8 cellular contexts compared by ENCODE assay signal in genomic region chr2:240566203-240567136, GRCh38. TPM values are rescaled to one million over a fixed set of nuclear protein-coding genes. Genes with fewer than 3 reads are reported as not detected.
DNase-seq lines count a peak whose midpoint lies in the region; ATAC-seq and TF ChIP-seq lines count a peak whose summit lies in the region.

No MANE protein-coding gene starts in this region.

- no peaks in the 10 kb centered on the region for H3K9me3 ChIP-seq in CD8-positive, alpha-beta memory T cell (ENCODE audit: low read length)
- H3K9me3 ChIP-seq in endodermal cell (ENCODE audit: control insufficient read depth, low read length) = no peaks in the 10 kb centered on the region
- no peaks in the 10 kb centered on the region for H3K9me3 ChIP-seq in mucosa of descending colon

- no peaks in the 10 kb centered on the region for H3K9me3 Mint-ChIP-seq in CD8-positive, alpha-beta memory T cell
- H3K9me3 Mint-ChIP-seq in activated CD8-positive, alpha-beta memory T cell treated with anti-CD3 and anti-CD28 coated beads, Interleukin-2, amount 10 ng/mL, durations not matched to agents 7 days and 5 days (ENCODE audit: low read depth) = no peaks in the 10 kb centered on the region
- H3K9me3 Mint-ChIP-seq in endodermal cell = no peaks in the 10 kb centered on the region

- CTCF ChIA-PET in CD8-positive, alpha-beta memory T cell (lab: Charles Lee) = interaction anchor here (0.7 to 4.9 kb wide), 19 partner anchors 9 to 238 kb away, joined by 3 to 68 read pairs (median 4); partner anchors contain the start of genes ANKMY1 and CAPN10
- CTCF ChIA-PET in activated CD8-positive, alpha-beta memory T cell treated with anti-CD3 and anti-CD28 coated beads, Interleukin-2, amount 10 ng/mL, durations not matched to agents 7 days and 5 days (lab: Charles Lee) = interaction anchor here (0.7 to 8.2 kb wide), 17 partner anchors 8 to 272 kb away, joined by 3 to 99 read pairs (median 9); partner anchors contain the start of genes CAPN10 and GPR35

- no peak overlapping the region for H3K9ac ChIP-seq in endodermal cell (ENCODE audit: extremely low read depth, low read length, poor library complexity, severe bottlenecking)

- peak; percentile 97 for TF ChIP-seq CTCF in endodermal cell (conservative IDR thresholded peaks at IDR 0.05)
- TF ChIP-seq CTCF in mucosa of descending colon (IDR thresholded peaks at IDR 0.05) = peak; percentile 96

- H3K27ac Mint-ChIP-seq in CD8-positive, alpha-beta memory T cell = peak overlapping the region; percentile 93 to 99 (median 98)
- peak overlapping the region; percentile 97 for H3K27ac Mint-ChIP-seq in activated CD8-positive, alpha-beta memory T cell treated with anti-CD3 and anti-CD28 coated beads, Interleukin-2, amount 10 ng/mL, durations not matched to agents 7 days and 5 days
- H3K27ac Mint-ChIP-seq in endodermal cell = no peak overlapping the region

- peaks cover 66 to 87% (median 74%) of the 10 kb centered on the region in 3 donors for H3K4me1 Mint-ChIP-seq in CD8-positive, alpha-beta memory T cell
- peaks cover 76% of the 10 kb centered on the region for H3K4me1 Mint-ChIP-seq in activated CD8-positive, alpha-beta memory T cell treated with anti-CD3 and anti-CD28 coated beads, Interleukin-2, amount 10 ng/mL, durations not matched to agents 7 days and 5 days
- H3K4me1 Mint-ChIP-seq in endodermal cell = peaks cover 14% of the 10 kb centered on the region

- peak; percentile 46 for ATAC-seq in GM19372 (IDR thresholded peaks at IDR 0.05; ENCODE audit: low read depth, unreplicated experiment)
- ATAC-seq in HG03469 (IDR thresholded peaks at IDR 0.05; ENCODE audit: unreplicated experiment) = peak; percentile 26
- peak; percentile 69 for ATAC-seq in activated CD8-positive, alpha-beta memory T cell treated with anti-CD3 and anti-CD28 coated beads, Interleukin-2, amount 10 ng/mL, durations not matched to agents 7 days and 5 days
- peak; percentile 76 for ATAC-seq in mucosa of descending colon

- peak overlapping the region; percentile 92 to 98 (median 96) for H3K4me3 Mint-ChIP-seq in CD8-positive, alpha-beta memory T cell
- H3K4me3 Mint-ChIP-seq in activated CD8-positive, alpha-beta memory T cell treated with anti-CD3 and anti-CD28 coated beads, Interleukin-2, amount 10 ng/mL, durations not matched to agents 7 days and 5 days = peak overlapping the region; percentile 91
- peak overlapping the region; percentile 63 for H3K4me3 Mint-ChIP-seq in endodermal cell

- peak overlapping the region; percentile 91 for H3K27ac ChIP-seq in CD8-positive, alpha-beta memory T cell (ENCODE audit: low read depth, low read length)
- H3K27ac ChIP-seq in endodermal cell (ENCODE audit: low read depth, low read length) = no peak overlapping the region

- peak overlapping the region; percentile 96 for H3K4me3 ChIP-seq in CD8-positive, alpha-beta memory T cell (ENCODE audit: low read length)
- H3K4me3 ChIP-seq in endodermal cell (ENCODE audit: low read length) = no peak overlapping the region
- H3K4me3 ChIP-seq in mucosa of descending colon = no peak overlapping the region

- peaks cover 0 to 44% (median 9%) of the 10 kb centered on the region in 3 donors for H3K36me3 Mint-ChIP-seq in CD8-positive, alpha-beta memory T cell
- H3K36me3 Mint-ChIP-seq in activated CD8-positive, alpha-beta memory T cell treated with anti-CD3 and anti-CD28 coated beads, Interleukin-2, amount 10 ng/mL, durations not matched to agents 7 days and 5 days = peaks cover 38% of the 10 kb centered on the region
- H3K36me3 Mint-ChIP-seq in endodermal cell (ENCODE audit: low read depth) = peaks cover 17% of the 10 kb centered on the region

- H3K36me3 ChIP-seq in CD8-positive, alpha-beta memory T cell (ENCODE audit: insufficient read depth, low read length) = peaks cover 4% of the 10 kb centered on the region
- H3K36me3 ChIP-seq in endodermal cell (ENCODE audit: control insufficient read depth, insufficient read depth, low read length) (peaks cover 9% of the 10 kb centered on the region), mucosa of descending colon (ENCODE audit: low read depth) (no peaks in the 10 kb centered on the region)

- no peaks in the 10 kb centered on the region for H3K27me3 Mint-ChIP-seq in CD8-positive, alpha-beta memory T cell
- no peaks in the 10 kb centered on the region for H3K27me3 Mint-ChIP-seq in activated CD8-positive, alpha-beta memory T cell treated with anti-CD3 and anti-CD28 coated beads, Interleukin-2, amount 10 ng/mL, durations not matched to agents 7 days and 5 days
- H3K27me3 Mint-ChIP-seq in endodermal cell (ENCODE audit: insufficient read depth) = peaks cover 17% of the 10 kb centered on the region

- DNase-seq in CD8-positive, alpha-beta memory T cell = peak; percentile 91 to 97 (median 95)
- peak; percentile 94 for DNase-seq in NK-92 treated with Interleukin-12 subunit alpha and Interleukin-12 subunit beta, amount 100 ng/mL, for 24 hours (lab: John Stamatoyannopoulos, UW)
- DNase-seq in activated CD8-positive, alpha-beta memory T cell treated with anti-CD3 and anti-CD28 coated beads, Interleukin-2, amount 10 ng/mL, durations not matched to agents 7 days and 5 days = peak; percentile 98
- peak; percentile 94 for DNase-seq in endodermal cell
- DNase-seq in mucosa of descending colon = peak; percentile 96 to 98 (median 97)
- DNase-seq in stimulated activated CD8-positive, alpha-beta memory T cell treated with anti-CD3 and anti-CD28 coated beads, Interleukin-4, amount 100 ng/mL, for 4 hours (ENCODE audit: low read depth in 2 of 2, low spot score in 1 of 2) = peak; percentile 85 to 88

- 21 to 50% methylated on average over 19 to 53 of the region's 53 CpGs for WGBS in endodermal cell (ENCODE audit: insufficient coverage in 1 of 2, insufficient read length in 1 of 2), 2 experiments

- POLR2A ChIA-PET in CD8-positive, alpha-beta memory T cell (lab: Charles Lee) = interaction anchor here (0.6 to 5.5 kb wide), 11 partner anchors 9 to 749 kb away, joined by 3 to 99 read pairs (median 7); partner anchors contain the start of genes ANKMY1, CAPN10 and HDLBP

- no peaks in the 10 kb centered on the region for H3K27me3 ChIP-seq in CD8-positive, alpha-beta memory T cell (ENCODE audit: insufficient read depth, low read length, poor library complexity, severe bottlenecking)
- H3K27me3 ChIP-seq in endodermal cell (ENCODE audit: control insufficient read depth, insufficient read depth, low read length, poor library complexity, severe bottlenecking) = peaks cover 11% of the 10 kb centered on the region

- intact Hi-C loops in mucosa of descending colon (cut with DNase I, micrococcal nuclease) = no loop called here

- H3K4me1 ChIP-seq in CD8-positive, alpha-beta memory T cell (ENCODE audit: insufficient read depth, low read length) = peaks cover 84% of the 10 kb centered on the region
- H3K4me1 ChIP-seq in endodermal cell (ENCODE audit: control insufficient read depth, insufficient read depth, low read length) = peaks cover 18% of the 10 kb centered on the region
- H3K4me1 ChIP-seq in mucosa of descending colon (ENCODE audit: low read depth) = peaks cover 71% of the 10 kb centered on the region

RNA-seq across cellular contexts. Expression of gene RNPEPL1, which starts 1.8 kb away (rescaled TPM):
- 10 to 100 TPM; 55.6 to 61.1 TPM for total RNA-seq in CD8-positive, alpha-beta memory T cell
- polyA plus RNA-seq in CD8-positive, alpha-beta memory T cell = 101 TPM
- total RNA-seq in activated CD8-positive, alpha-beta memory T cell treated with anti-CD3 and anti-CD28 coated beads, Interleukin-2, amount 10 ng/mL, durations not matched to agents 7 days and 5 days = 100 to 1,000 TPM; 101 to 152 TPM
- total RNA-seq in endodermal cell (10 to 100 TPM; 38.4 to 52.4 TPM), mucosa of descending colon (100 to 1,000 TPM in 1 of 3 donors, 10 to 100 TPM in 2; 76.4 to 119 (median 76.9) TPM)
- 18.2 TPM for polyA plus RNA-seq in endodermal cell (2013, experiment 1 of 2)
- 18.1 TPM for polyA plus RNA-seq in endodermal cell (2013, experiment 2 of 2)

RNA-seq across cellular contexts. Expression of gene DUSP28, which starts 6.3 kb away (rescaled TPM):
- total RNA-seq in CD8-positive, alpha-beta memory T cell = 1 to 10 TPM; 7.0 TPM
- polyA plus RNA-seq in CD8-positive, alpha-beta memory T cell = 22.0 TPM
- total RNA-seq in activated CD8-positive, alpha-beta memory T cell treated with anti-CD3 and anti-CD28 coated beads, Interleukin-2, amount 10 ng/mL, durations not matched to agents 7 days and 5 days = 10 to 100 TPM; 10.0 to 10.1 TPM
- total RNA-seq in endodermal cell (1 to 10 TPM; 1.4 to 2.8 TPM), mucosa of descending colon (1 to 10 TPM; 3.5 to 5.3 (median 4.3) TPM)
- polyA plus RNA-seq in endodermal cell (2013, experiment 1 of 2) = 8.9 TPM
- 6.1 TPM for polyA plus RNA-seq in endodermal cell (2013, experiment 2 of 2)

RNA-seq across cellular contexts. Expression of gene ANKMY1, which starts 8.7 kb away (rescaled TPM):
- 10 to 100 TPM; 22.4 to 27.9 TPM for total RNA-seq in CD8-positive, alpha-beta memory T cell
- 15.8 TPM for polyA plus RNA-seq in CD8-positive, alpha-beta memory T cell
- 10 to 100 TPM; 21.3 to 33.5 TPM for total RNA-seq in activated CD8-positive, alpha-beta memory T cell treated with anti-CD3 and anti-CD28 coated beads, Interleukin-2, amount 10 ng/mL, durations not matched to agents 7 days and 5 days
- total RNA-seq in endodermal cell = 10 to 100 TPM in 1 of 2 donors, 1 to 10 TPM in 1; 7.4 to 13.3 TPM
- 6.2 TPM for polyA plus RNA-seq in endodermal cell (2013, experiment 1 of 2)
- polyA plus RNA-seq in endodermal cell (2013, experiment 2 of 2) = 4.8 TPM
- total RNA-seq in mucosa of descending colon = 10 to 100 TPM; 23.0 to 32.7 (median 23.5) TPM

RNA-seq across cellular contexts. Expression of gene CAPN10, which starts 20.1 kb away (rescaled TPM):
- total RNA-seq in CD8-positive, alpha-beta memory T cell = 10 to 100 TPM; 36.1 to 40.5 TPM
- polyA plus RNA-seq in CD8-positive, alpha-beta memory T cell = 19.5 TPM
- total RNA-seq in activated CD8-positive, alpha-beta memory T cell treated with anti-CD3 and anti-CD28 coated beads, Interleukin-2, amount 10 ng/mL, durations not matched to agents 7 days and 5 days = 10 to 100 TPM; 54.0 to 75.8 TPM
- total RNA-seq in endodermal cell (10 to 100 TPM; 58.9 to 61.9 TPM), mucosa of descending colon (10 to 100 TPM; 34.0 to 55.5 (median 40.4) TPM)
- 43.3 TPM for polyA plus RNA-seq in endodermal cell (2013, experiment 1 of 2)
- polyA plus RNA-seq in endodermal cell (2013, experiment 2 of 2) = 41.5 TPM

RNA-seq across cellular contexts. Expression of gene GPR35, which starts 58.8 kb away (rescaled TPM):
- 1 to 10 TPM; 8.4 to 9.0 TPM for total RNA-seq in CD8-positive, alpha-beta memory T cell
- 1.9 TPM for polyA plus RNA-seq in CD8-positive, alpha-beta memory T cell
- 10 to 100 TPM; 14.4 to 35.4 TPM for total RNA-seq in activated CD8-positive, alpha-beta memory T cell treated with anti-CD3 and anti-CD28 coated beads, Interleukin-2, amount 10 ng/mL, durations not matched to agents 7 days and 5 days
- total RNA-seq in endodermal cell (under 1 TPM; 0.55 to 0.71 TPM), mucosa of descending colon (100 to 1,000 TPM in 1 of 3 donors, 10 to 100 TPM in 2; 47.1 to 132 (median 76.8) TPM)
- polyA plus RNA-seq in endodermal cell (2013, experiment 1 of 2) = 0.82 TPM
- 0.75 TPM for polyA plus RNA-seq in endodermal cell (2013, experiment 2 of 2)

Comparison
In these comparisons a context has a peak if more than half of its experiments do, and no peak if none do; other contexts are left out.
1. ATAC-seq: peak in every context shown above with its lines; median percentile 76 in mucosa of descending colon; 69 in activated CD8-positive, alpha-beta memory T cell treated with anti-CD3 and anti-CD28 coated beads, Interleukin-2, amount 10 ng/mL, durations not matched to agents 7 days and 5 days; 46 in GM19372; 26 in HG03469.